Comparison of ENCODE assay signal across 16 cellular contexts in genomic region chr17:563646-564045, GRCh38.
A peak's percentile ranks its signal among the peaks of the same experiment; 100 is the strongest.
DNase-seq lines count a peak whose midpoint lies in the region; ATAC-seq, FAIRE-seq and TF ChIP-seq lines count a peak whose summit lies in the region.
"Had no signal": no experiment of that assay in that cellular context is flagged by ENCODE, and none has a peak within 500 bp of the region (broad histone marks: within the 10 kb centered on the region; RNA-seq: fewer than 3 reads in every experiment).

No MANE protein-coding gene starts in this region.

- peak; percentile 14 for DNase-seq in CD1c-positive myeloid dendritic cell (ENCODE audit: extremely low spot score)
- peak; percentile 67 for DNase-seq in SK-MEL-5 (ENCODE audit: low read depth, low spot score)
- peak; percentile 82 for DNase-seq in foreskin melanocyte
- DNase-seq in NCI-H524 treated with DMSO at 0.1 percent for 48 hours (lab: John Stamatoyannopoulos, UW): no peak
- no peak for DNase-seq in GM12891 (ENCODE audit: insufficient read length, low spot score)
- DNase-seq: Calu3; CD4-positive, alpha-beta memory T cell; COR-L47; DMS53; DMS79 treated with DMSO at 0.1 percent for 48 hours; GF-D8; GOT3; HFFc6 had no signal

- no peak for ATAC-seq in GM18861 (IDR thresholded peaks at IDR 0.05; ENCODE audit: unreplicated experiment)

- in situ Hi-C loops in SK-MEL-5 (cut with HindIII; ENCODE audit: low pct_unique_long_range_greater_than_20kb, low sequenced_read_pairs): no loop called here

- no peak for TF ChIP-seq POLR2A in GM12891 (IDR thresholded peaks at IDR 0.05; ENCODE audit: low read depth, low read length)

- FAIRE-seq in GM12891 (lab: Jason Lieb, UNC): no peak
- FAIRE-seq: GM12892, H54 had no signal

TF ChIP-seq in GM12891, 5 proteins besides CTCF, POLR2A, EP300 and RAD21:
- TF ChIP-seq PAX5 (IDR thresholded peaks at IDR 0.05; ENCODE audit: insufficient read depth, low read length, severe bottlenecking) (no peak), SPI1 (IDR thresholded peaks at IDR 0.05; ENCODE audit: low read depth, low read length) (no peak), TAF1 (IDR thresholded peaks at IDR 0.05; ENCODE audit: low read depth, low read length) (no peak), POU2F2 (IDR thresholded peaks at IDR 0.05; ENCODE audit: low read depth, low read length) (no peak), POLR2AphosphoS5 (IDR thresholded peaks at IDR 0.05; ENCODE audit: low read depth, low read length) (no peak)

Comparison
In these comparisons a context has a peak if more than half of its experiments do, and no peak if none do; other contexts are left out.
1. DNase-seq: peak in CD1c-positive myeloid dendritic cell (single experiment), SK-MEL-5 (single experiment) and foreskin melanocyte (single experiment); none in NCI-H524 treated with DMSO at 0.1 percent for 48 hours (single experiment) and GM12891 (single experiment).